ENCODE assay signal across 10 cellular contexts in genomic region chr6:134435814-134436280, GRCh38.
DNase-seq lines count a peak whose midpoint lies in the region; ATAC-seq, FAIRE-seq and TF ChIP-seq lines count a peak whose summit lies in the region.
"Had no signal": no experiment of that assay in that cellular context is flagged by ENCODE, and none has a peak within 500 bp of the region (broad histone marks: within the 10 kb centered on the region; RNA-seq: fewer than 3 reads in every experiment).

No MANE protein-coding gene starts in this region.

- POLR2A ChIA-PET in Caco-2 (lab: Charles Lee) = no interaction called here

- H2BK120ac ChIP-seq in neuronal stem cell (ENCODE audit: low read depth, low read length) = no peak overlapping the region

- no peak overlapping the region for H4K91ac ChIP-seq in neuronal stem cell (ENCODE audit: low read depth, low read length, poor library complexity)

- no peak overlapping the region for H2AK5ac ChIP-seq in neuronal stem cell (ENCODE audit: low read depth, low read length)

- intact Hi-C loops in Caco-2 (cut with micrococcal nuclease; ENCODE audit: unreplicated experiment) = no loop called here

- peaks cover 14% of the 10 kb centered on the region for H3K4me1 Mint-ChIP-seq in Caco-2 (ENCODE audit: low read depth, unreplicated experiment)
- peaks cover 41% of the 10 kb centered on the region for H3K4me1 Mint-ChIP-seq in HFFc6 (ENCODE audit: low read depth)

- no peak overlapping the region for H3K27ac ChIP-seq in neuronal stem cell (replicated peaks; ENCODE audit: low read length)

- H2AFZ ChIP-seq in neuronal stem cell (ENCODE audit: low read length) = peak overlapping the region; percentile 56

- no peaks in the 10 kb centered on the region for H3K9me3 ChIP-seq in Caco-2
- H3K9me3 ChIP-seq in adipocyte (ENCODE audit: control insufficient read depth, low read length) = no peaks in the 10 kb centered on the region
- no peaks in the 10 kb centered on the region for H3K9me3 ChIP-seq in neuronal stem cell (replicated peaks in 1 of 2; ENCODE audit: control insufficient read depth in 2 of 2, insufficient read depth in 1 of 2, low read depth in 1 of 2, low read length in 2 of 2)
- H3K9me3 ChIP-seq: esophagus muscularis mucosa had no signal

- H3K36me3 Mint-ChIP-seq in Caco-2 (ENCODE audit: insufficient read depth, unreplicated experiment) (no peaks in the 10 kb centered on the region), HFFc6 (ENCODE audit: low read depth) (no peaks in the 10 kb centered on the region)

- H3K4me1 ChIP-seq in Caco-2 = no peaks in the 10 kb centered on the region
- peaks cover 19% of the 10 kb centered on the region for H3K4me1 ChIP-seq in adipocyte (ENCODE audit: control insufficient read depth, insufficient read depth, low read length)
- peaks cover 4 to 6% of the 10 kb centered on the region in 2 donors for H3K4me1 ChIP-seq in neuronal stem cell (ENCODE audit: control insufficient read depth in 2 of 2, insufficient read depth in 1 of 2, low read depth in 1 of 2, low read length in 2 of 2)

- ATAC-seq in GM18505 (IDR thresholded peaks at IDR 0.05; ENCODE audit: unreplicated experiment) = no peak

- TF ChIP-seq POLR2A in GM18505 (IDR thresholded peaks at IDR 0.05; ENCODE audit: borderline replicate concordance, extremely low read depth, insufficient read depth, insufficient read length) = no peak

- no peak for TF ChIP-seq CTCF in Caco-2 (IDR thresholded peaks at IDR 0.05; ENCODE audit: insufficient read depth in 1 of 2, low read depth in 1 of 2, low read length in 1 of 2, severe bottlenecking in 1 of 2, unreplicated experiment in 1 of 2)
- no peak for TF ChIP-seq CTCF in HFFc6 (IDR thresholded peaks at IDR 0.05)

- H3K36me3 ChIP-seq in Caco-2 (ENCODE audit: control insufficient read depth, insufficient read depth, low read length) = no peaks in the 10 kb centered on the region
- H3K36me3 ChIP-seq in adipocyte (ENCODE audit: control insufficient read depth, insufficient read depth, low read length, severe bottlenecking) = no peaks in the 10 kb centered on the region
- H3K36me3 ChIP-seq in neuronal stem cell (replicated peaks in 1 of 2; ENCODE audit: control insufficient read depth in 2 of 2, insufficient read depth in 2 of 2, low read length in 2 of 2) = no peaks in the 10 kb centered on the region
- H3K36me3 ChIP-seq: esophagus muscularis mucosa had no signal

- no peak overlapping the region for H3K18ac ChIP-seq in neuronal stem cell (ENCODE audit: low read length)

- H3K9ac ChIP-seq in adipocyte (ENCODE audit: low read length) = no peak overlapping the region
- H3K9ac ChIP-seq in neuronal stem cell (ENCODE audit: low read depth, low read length, poor library complexity) = no peak overlapping the region

- no peaks in the 10 kb centered on the region for H3K27me3 ChIP-seq in Caco-2 (replicated peaks; ENCODE audit: control insufficient read depth, insufficient read depth, low read length)
- no peaks in the 10 kb centered on the region for H3K27me3 ChIP-seq in adipocyte (replicated peaks; ENCODE audit: control insufficient read depth, insufficient read depth, low read length)
- no peaks in the 10 kb centered on the region for H3K27me3 ChIP-seq in neuronal stem cell (ENCODE audit: control insufficient read depth in 3 of 3, insufficient read depth in 3 of 3, low read depth in 1 of 3, low read length in 3 of 3)
- H3K27me3 ChIP-seq: esophagus muscularis mucosa had no signal

- CTCF ChIA-PET in Caco-2 (lab: Charles Lee) = no interaction called here

- no peak overlapping the region for H3K14ac ChIP-seq in neuronal stem cell (ENCODE audit: low read length)

- no peak overlapping the region for H4K8ac ChIP-seq in neuronal stem cell (ENCODE audit: low read depth, low read length)

- no TSS peak for BruUV-seq in Caco-2 (replicated peaks; lab: Mats Ljungman, UMichigan)

- H3K4me3 ChIP-seq in Caco-2 (ENCODE audit: low read depth, low read length) (no peak overlapping the region), adipocyte (ENCODE audit: low read length) (peak overlapping the region; percentile 72), neuronal stem cell (ENCODE audit: low read length in 2 of 2) (no peak overlapping the region)
- H3K4me3 ChIP-seq: esophagus muscularis mucosa had no signal

- H3K4me2 ChIP-seq in neuronal stem cell (ENCODE audit: insufficient read depth, low read length, poor library complexity, severe bottlenecking) = no peak overlapping the region

- no peaks in the 10 kb centered on the region for H3K27me3 Mint-ChIP-seq in Caco-2 (ENCODE audit: insufficient read depth, unreplicated experiment)
- H3K27me3 Mint-ChIP-seq in HFFc6 (ENCODE audit: insufficient read depth) = no peaks in the 10 kb centered on the region

- H3K9me3 Mint-ChIP-seq in Caco-2 (ENCODE audit: unreplicated experiment) (no peaks in the 10 kb centered on the region), HFFc6 (no peaks in the 10 kb centered on the region)

- WGBS in neuronal stem cell (ENCODE audit: extremely low coverage in 2 of 2, insufficient read length in 2 of 2, insufficient replicate concordance in 1 of 2), 2 donors = no CpG with 5 or more reads among the region's 3 CpGs

- H2BK15ac ChIP-seq in neuronal stem cell (ENCODE audit: low read length) = no peak overlapping the region

- no peak overlapping the region for H2BK5ac ChIP-seq in neuronal stem cell (ENCODE audit: low read length)

- no peak overlapping the region for H3K27ac Mint-ChIP-seq in Caco-2 (ENCODE audit: unreplicated experiment)
- peak overlapping the region; percentile 95 for H3K27ac Mint-ChIP-seq in HFFc6

- FAIRE-seq in RCC 7860 (lab: Jason Lieb, UNC) = no peak
- no peak for FAIRE-seq in urothelium cell line (lab: Jason Lieb, UNC)
- FAIRE-seq: HepG2 had no signal

- H3K79me1 ChIP-seq in neuronal stem cell (ENCODE audit: low read depth, low read length) = no peaks in the 10 kb centered on the region

- H3K4me3 Mint-ChIP-seq in Caco-2 (ENCODE audit: unreplicated experiment) (peak overlapping the region; percentile 13), HFFc6 (peak overlapping the region; percentile 78)

- DNase-seq in Caco-2 = no peak
- DNase-seq in HFFc6 = no peak
- no peak for DNase-seq in adipocyte (ENCODE audit: low read depth)
- DNase-seq in neuronal stem cell (ENCODE audit: low spot score) = no peak
- no peak for DNase-seq in NCI-H1694 treated with DMSO at 0.1 percent for 48 hours (lab: John Stamatoyannopoulos, UW)
- DNase-seq in RCC 7860 (ENCODE audit: low spot score) = no peak
- DNase-seq in urothelium cell line (ENCODE audit: low spot score) = no peak

- H3K23ac ChIP-seq in neuronal stem cell (ENCODE audit: low read depth, low read length, poor library complexity) = no peak overlapping the region

- H2BK12ac ChIP-seq in neuronal stem cell (ENCODE audit: low read length) = no peak overlapping the region

- H3K4ac ChIP-seq in neuronal stem cell (ENCODE audit: low read length) = no peak overlapping the region
